In the genomic region with DNA sequence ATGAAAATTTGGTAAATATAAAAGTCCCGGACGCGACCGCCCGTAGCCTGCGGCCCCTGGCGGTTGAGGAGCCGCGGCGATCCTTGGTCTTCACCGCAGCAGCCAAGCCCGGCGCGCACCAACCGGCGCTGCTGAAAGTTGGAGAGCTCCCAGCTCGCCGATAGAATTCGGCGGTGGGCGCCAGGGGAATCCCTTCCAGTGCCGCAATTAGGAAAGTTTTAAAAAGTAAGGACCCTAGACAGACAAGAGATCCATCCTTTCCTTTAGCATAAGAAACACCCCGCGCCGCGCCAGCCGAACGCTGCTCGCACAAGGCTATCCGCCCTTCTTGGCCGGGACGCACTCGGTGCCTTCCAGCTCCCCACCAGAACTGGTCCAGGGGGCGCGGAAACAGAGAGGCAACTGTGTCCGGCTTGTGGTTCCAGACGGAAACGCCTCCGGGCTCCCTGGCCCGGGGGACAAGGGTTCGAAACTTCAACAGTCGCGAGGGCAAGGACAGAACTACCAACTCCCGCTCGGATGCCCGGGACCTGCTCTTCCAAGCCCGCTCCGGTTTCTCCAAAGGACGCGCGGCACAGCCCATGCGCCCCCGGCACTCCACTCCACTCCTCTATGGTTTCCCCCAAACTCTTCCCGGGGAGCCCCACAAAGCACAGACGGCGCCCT, we compare ENCODE assay signal across 8 cellular contexts. TPM values are rescaled to one million over a fixed set of nuclear protein-coding genes. Genes with fewer than 3 reads are reported as not detected.
DNase-seq lines count a peak whose midpoint lies in the region; ATAC-seq and TF ChIP-seq lines count a peak whose summit lies in the region.

No MANE protein-coding gene starts in this region.

- no peaks in the 10 kb centered on the region for H3K9me3 Mint-ChIP-seq in WTC11
- peaks cover 0 to 4% (median 0%) of the 10 kb centered on the region in 9 donors for H3K9me3 Mint-ChIP-seq in naive thymus-derived CD8-positive, alpha-beta T cell

- H3K4me3 ChIP-seq in fibroblast of pulmonary artery (replicated peaks; ENCODE audit: low read depth, low read length): peak overlapping the region; percentile 7

- CTCF ChIA-PET in WTC11 (lab: Charles Lee): interaction anchor here (0.7 to 1.6 kb wide), 25 partner anchors 8 to 484 kb away, joined by 3 to 20 read pairs (median 4); no protein-coding TSS in a partner anchor

- no peak for TF ChIP-seq CTCF in WTC11 (IDR thresholded peaks at IDR 0.05)
- TF ChIP-seq CTCF in fibroblast of pulmonary artery (IDR thresholded peaks at IDR 0.05; ENCODE audit: low read length, missing control alignments): peak; percentile 42

- peak; percentile 9 for DNase-seq in SIG-M5 treated with dmso at 0.1 percent for 504 hours (lab: John Stamatoyannopoulos, UW; ENCODE audit: unreplicated experiment)
- no peak for DNase-seq in SIG-M5 (lab: John Stamatoyannopoulos, UW)
- peak; percentile 77 for DNase-seq in WTC11 (ENCODE audit: low spot score)
- peak; percentile 50 for DNase-seq in fibroblast of pulmonary artery (ENCODE audit: low read depth)
- DNase-seq in naive thymus-derived CD8-positive, alpha-beta T cell: peak in 2 of 10 donors; percentile 2 to 4

- POLR2A ChIA-PET in WTC11 (lab: Charles Lee): no interaction called here
- POLR2A ChIA-PET in naive thymus-derived CD8-positive, alpha-beta T cell (lab: Charles Lee): no interaction called here

- H3K4me3 Mint-ChIP-seq in WTC11: peak overlapping the region; percentile 82
- peak overlapping the region; percentile 65 to 82 (median 77) for H3K4me3 Mint-ChIP-seq in naive thymus-derived CD8-positive, alpha-beta T cell

- peaks cover 55% of the 10 kb centered on the region for H3K27me3 Mint-ChIP-seq in WTC11 (ENCODE audit: low read depth)
- H3K27me3 Mint-ChIP-seq in naive thymus-derived CD8-positive, alpha-beta T cell: peaks cover 27 to 67% (median 51%) of the 10 kb centered on the region in 5 donors

- H3K4me1 Mint-ChIP-seq in WTC11: peaks cover 21% of the 10 kb centered on the region
- H3K4me1 Mint-ChIP-seq in naive thymus-derived CD8-positive, alpha-beta T cell: peaks cover 4 to 18% (median 12%) of the 10 kb centered on the region in 4 donors

- no peaks in the 10 kb centered on the region for H3K36me3 Mint-ChIP-seq in WTC11
- no peaks in the 10 kb centered on the region for H3K36me3 Mint-ChIP-seq in naive thymus-derived CD8-positive, alpha-beta T cell

- ATAC-seq in HG03025 (IDR thresholded peaks at IDR 0.05; ENCODE audit: low FRiP score, unreplicated experiment) (peak; percentile 37), WTC11 (peak; percentile 64), HG03442 (IDR thresholded peaks at IDR 0.05; ENCODE audit: unreplicated experiment) (no peak), HG02885 (IDR thresholded peaks at IDR 0.05; ENCODE audit: poor library complexity, unreplicated experiment) (no peak)
- no peak for ATAC-seq in naive thymus-derived CD8-positive, alpha-beta T cell

- H3K27ac Mint-ChIP-seq in WTC11: no peak overlapping the region
- no peak overlapping the region for H3K27ac Mint-ChIP-seq in naive thymus-derived CD8-positive, alpha-beta T cell

TF ChIP-seq in WTC11, 78 proteins besides CTCF, POLR2A, EP300 and RAD21:
- TF ChIP-seq, protein P1, sequence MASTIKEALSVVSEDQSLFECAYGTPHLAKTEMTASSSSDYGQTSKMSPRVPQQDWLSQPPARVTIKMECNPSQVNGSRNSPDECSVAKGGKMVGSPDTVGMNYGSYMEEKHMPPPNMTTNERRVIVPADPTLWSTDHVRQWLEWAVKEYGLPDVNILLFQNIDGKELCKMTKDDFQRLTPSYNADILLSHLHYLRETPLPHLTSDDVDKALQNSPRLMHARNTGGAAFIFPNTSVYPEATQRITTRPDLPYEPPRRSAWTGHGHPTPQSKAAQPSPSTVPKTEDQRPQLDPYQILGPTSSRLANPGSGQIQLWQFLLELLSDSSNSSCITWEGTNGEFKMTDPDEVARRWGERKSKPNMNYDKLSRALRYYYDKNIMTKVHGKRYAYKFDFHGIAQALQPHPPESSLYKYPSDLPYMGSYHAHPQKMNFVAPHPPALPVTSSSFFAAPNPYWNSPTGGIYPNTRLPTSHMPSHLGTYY (CRISPR knock-in tag; IDR thresholded peaks at IDR 0.05): no peak
- no peak for TF ChIP-seq ATF1 (CRISPR knock-in tag; IDR thresholded peaks at IDR 0.05)
- TF ChIP-seq, protein P2, sequence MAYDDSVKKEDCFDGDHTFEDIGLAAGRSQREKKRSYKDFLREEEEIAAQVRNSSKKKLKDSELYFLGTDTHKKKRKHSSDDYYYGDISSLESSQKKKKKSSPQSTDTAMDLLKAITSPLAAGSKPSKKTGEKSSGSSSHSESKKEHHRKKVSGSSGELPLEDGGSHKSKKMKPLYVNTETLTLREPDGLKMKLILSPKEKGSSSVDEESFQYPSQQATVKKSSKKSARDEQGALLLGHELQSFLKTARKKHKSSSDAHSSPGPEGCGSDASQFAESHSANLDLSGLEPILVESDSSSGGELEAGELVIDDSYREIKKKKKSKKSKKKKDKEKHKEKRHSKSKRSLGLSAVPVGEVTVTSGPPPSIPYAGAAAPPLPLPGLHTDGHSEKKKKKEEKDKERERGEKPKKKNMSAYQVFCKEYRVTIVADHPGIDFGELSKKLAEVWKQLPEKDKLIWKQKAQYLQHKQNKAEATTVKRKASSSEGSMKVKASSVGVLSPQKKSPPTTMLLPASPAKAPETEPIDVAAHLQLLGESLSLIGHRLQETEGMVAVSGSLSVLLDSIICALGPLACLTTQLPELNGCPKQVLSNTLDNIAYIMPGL (CRISPR knock-in tag; IDR thresholded peaks at IDR 0.05): peak; percentile 20; the same call in 1 of the 2 replicates
- TF ChIP-seq, protein P3, sequence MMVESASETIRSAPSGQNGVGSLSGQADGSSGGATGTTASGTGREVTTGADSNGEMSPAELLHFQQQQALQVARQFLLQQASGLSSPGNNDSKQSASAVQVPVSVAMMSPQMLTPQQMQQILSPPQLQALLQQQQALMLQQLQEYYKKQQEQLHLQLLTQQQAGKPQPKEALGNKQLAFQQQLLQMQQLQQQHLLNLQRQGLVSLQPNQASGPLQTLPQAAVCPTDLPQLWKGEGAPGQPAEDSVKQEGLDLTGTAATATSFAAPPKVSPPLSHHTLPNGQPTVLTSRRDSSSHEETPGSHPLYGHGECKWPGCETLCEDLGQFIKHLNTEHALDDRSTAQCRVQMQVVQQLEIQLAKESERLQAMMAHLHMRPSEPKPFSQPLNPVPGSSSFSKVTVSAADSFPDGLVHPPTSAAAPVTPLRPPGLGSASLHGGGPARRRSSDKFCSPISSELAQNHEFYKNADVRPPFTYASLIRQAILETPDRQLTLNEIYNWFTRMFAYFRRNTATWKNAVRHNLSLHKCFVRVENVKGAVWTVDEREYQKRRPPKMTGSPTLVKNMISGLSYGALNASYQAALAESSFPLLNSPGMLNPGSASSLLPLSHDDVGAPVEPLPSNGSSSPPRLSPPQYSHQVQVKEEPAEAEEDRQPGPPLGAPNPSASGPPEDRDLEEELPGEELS (CRISPR knock-in tag; IDR thresholded peaks at IDR 0.05): 0 out of 2 replicates have a peak, but pooled peaks have one; percentile 45
- TF ChIP-seq ETV6 (CRISPR knock-in tag; IDR thresholded peaks at IDR 0.05): peak; percentile 65; the same call in 1 of the 2 replicates
- 0 out of 2 replicates have a peak, but pooled peaks have one; percentile 15 for TF ChIP-seq MYBL2 (CRISPR knock-in tag; IDR thresholded peaks at IDR 0.05)

RNA-seq across cellular contexts. Expression of a gene that starts 1.7 kb away (rescaled TPM):
- total RNA-seq in WTC11 (2021): 2.2 to 2.7 TPM (median 2.6 TPM) in 3 replicates
- under 1 TPM; 0.08 to 0.27 TPM for total RNA-seq in naive thymus-derived CD8-positive, alpha-beta T cell
- under 1 TPM in 2 of 3 donors, not detected in 1; 0.10 to 0.14 TPM for polyA plus RNA-seq in naive thymus-derived CD8-positive, alpha-beta T cell

Comparison
In these comparisons a context has a peak if more than half of its experiments do, and no peak if none do; other contexts are left out.
1. ATAC-seq: peak in HG03025 (single experiment) and WTC11 (single experiment); none in naive thymus-derived CD8-positive, alpha-beta T cell (0 of 2), HG03442 (single experiment) and HG02885 (single experiment).